Comparison of ENCODE assay signal across 4 cellular contexts in the genomic region with DNA sequence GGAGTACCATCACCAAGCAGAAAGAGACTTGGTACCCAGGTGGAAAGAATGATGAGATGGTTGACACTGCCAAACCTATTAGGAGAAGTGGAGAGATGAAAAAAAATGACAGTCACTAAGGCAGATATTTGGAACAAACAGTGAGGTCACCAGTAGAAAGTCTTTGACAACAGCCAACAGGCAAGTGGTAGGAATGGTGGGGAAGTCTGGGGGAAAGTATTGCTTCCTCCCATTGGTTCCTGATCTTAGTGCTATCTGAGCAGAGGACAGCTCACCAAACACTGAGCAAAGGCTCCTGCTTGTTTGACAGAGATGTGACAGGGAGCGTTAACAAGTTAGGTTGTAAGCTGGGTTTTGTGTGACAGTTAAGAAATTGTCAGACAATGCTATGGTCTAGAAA. TPM values are rescaled to one million over a fixed set of nuclear protein-coding genes. Genes with fewer than 3 reads are reported as not detected.
"Had no signal": no experiment of that assay in that cellular context is flagged by ENCODE, and none has a peak within 500 bp of the region (broad histone marks: within the 10 kb centered on the region; RNA-seq: fewer than 3 reads in every experiment).

No MANE protein-coding gene starts in this region.

RNA-seq across cellular contexts. Expression of a gene that starts 6.5 kb away (rescaled TPM):
- total RNA-seq: dermis microvascular lymphatic vessel endothelial cell; epithelial cell of proximal tubule; osteocyte; T-helper 1 cell treated with Interleukin-12 subunit alpha and Interleukin-12 subunit beta and Interleukin-4 antibody, amounts not matched to agents 30 ng/mL and 1 ng/mL, for 36 hours had no signal

RNA-seq across cellular contexts. Expression of a gene that starts 18.8 kb away (rescaled TPM):
- total RNA-seq: osteocyte had no signal

RNA-seq across cellular contexts. Expression of a gene that starts 37.9 kb away (rescaled TPM):
- total RNA-seq: epithelial cell of proximal tubule; osteocyte; T-helper 1 cell treated with Interleukin-12 subunit alpha and Interleukin-12 subunit beta and Interleukin-4 antibody, amounts not matched to agents 30 ng/mL and 1 ng/mL, for 36 hours had no signal
